20 cellular contexts compared by ENCODE assay signal in genomic region chr1:59609245-59609644, GRCh38.
"Had no signal": no experiment of that assay in that cellular context is flagged by ENCODE, and none has a peak within 500 bp of the region (broad histone marks: within the 10 kb centered on the region; RNA-seq: fewer than 3 reads in every experiment).

No MANE protein-coding gene starts in this region.

- H3K27ac ChIP-seq: RWPE1, SJCRH30 had no signal

- ATAC-seq: SK-N-SH treated with all-trans-retinoic acid at 6 μM for 48 hours had no signal

- H3K36me3 ChIP-seq: MG63 had no signal

- DNase-seq: KBM-7, MG63, NCI-H1092, NCI-H1105 treated with DMSO at 0.1 percent for 48 hours, NCI-H1417 treated with DMSO at 0.1 percent for 48 hours, NCI-H146, NCI-H1694 treated with DMSO at 0.1 percent for 48 hours, NCI-H2029, NCI-H2081 treated with DMSO at 0.1 percent for 48 hours, NCI-H2171, NCI-H226, NCI-H446, NCI-H510A, NCI-H524 treated with DMSO at 0.1 percent for 48 hours, NCI-H69, NCI-H774, SHP77 treated with DMSO at 0.1 percent for 48 hours, SJCRH30 had no signal

- H3K4me3 ChIP-seq: MG63, SJCRH30 had no signal

- H3K27me3 ChIP-seq: MG63, SJCRH30 had no signal

- H3K9me3 ChIP-seq: MG63 had no signal
